Comparison of ENCODE assay signal across 8 cellular contexts in the genomic region with DNA sequence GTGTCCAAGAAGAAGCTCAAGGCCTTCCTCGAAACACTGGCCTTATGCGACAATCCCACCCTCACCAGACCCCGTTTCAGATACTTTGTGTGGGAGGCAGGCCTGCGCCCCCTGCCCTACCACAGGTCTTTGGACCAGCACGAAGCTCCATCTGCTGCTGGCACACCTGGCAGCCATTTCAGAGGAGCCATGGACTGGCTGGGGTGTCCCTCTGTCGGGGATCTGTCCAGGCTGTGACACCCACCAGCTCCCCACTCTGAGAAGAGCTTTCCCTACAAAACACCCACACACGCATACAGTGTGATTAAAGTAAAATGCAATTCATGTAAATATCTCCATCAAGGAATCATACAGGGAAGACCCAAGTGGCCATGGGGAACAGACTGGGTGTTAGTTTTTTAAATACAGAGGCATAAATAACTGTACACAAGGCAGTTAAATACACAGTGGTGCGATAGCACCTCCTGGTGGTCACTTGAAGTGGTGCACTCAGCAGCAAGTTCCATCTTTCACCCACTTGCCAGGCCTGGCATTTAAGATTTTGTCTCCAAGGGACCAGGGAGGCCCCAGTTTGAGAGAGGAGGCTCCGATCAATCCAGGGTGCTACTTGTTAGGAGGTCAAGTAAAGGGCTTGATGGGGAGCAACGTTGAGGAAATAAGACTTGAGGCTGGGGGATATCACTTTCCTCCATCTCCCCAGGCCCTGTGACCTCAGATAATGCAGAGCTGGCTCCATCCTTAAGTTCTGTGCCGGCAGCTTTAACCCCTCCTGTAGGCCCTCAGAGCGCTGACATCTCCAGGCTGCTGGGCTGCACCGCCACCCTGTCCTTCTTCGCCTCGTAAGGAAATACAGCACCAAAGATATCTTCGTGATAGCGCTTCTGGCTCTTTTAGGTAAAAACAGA. TPM values are rescaled to one million over a fixed set of nuclear protein-coding genes. Genes with fewer than 3 reads are reported as not detected.
DNase-seq lines count a peak whose midpoint lies in the region; ATAC-seq and TF ChIP-seq lines count a peak whose summit lies in the region.

No MANE protein-coding gene starts in this region.

- H3K4me1 ChIP-seq in heart right ventricle (no peaks in the 10 kb centered on the region), psoas muscle (no peaks in the 10 kb centered on the region)

- H3K36me3 Mint-ChIP-seq in activated T-cell treated with anti-CD3 and anti-CD28 coated beads, Interleukin-2, amount 50 U/mL, for 72 hours (ENCODE audit: insufficient read depth in 2 of 2), result no peaks in the 10 kb centered on the region

- H3K36me3 ChIP-seq in heart right ventricle, result no peaks in the 10 kb centered on the region
- no peaks in the 10 kb centered on the region for H3K36me3 ChIP-seq in psoas muscle (ENCODE audit: insufficient read depth in 1 of 2, low read depth in 1 of 2)

- H3K4me1 Mint-ChIP-seq in activated T-cell treated with anti-CD3 and anti-CD28 coated beads, Interleukin-2, amount 50 U/mL, for 72 hours (ENCODE audit: low read depth), result no peaks in the 10 kb centered on the region

- H3K9me3 ChIP-seq in heart right ventricle (no peaks in the 10 kb centered on the region), psoas muscle (no peaks in the 10 kb centered on the region)

- TF ChIP-seq CTCF in heart right ventricle (IDR thresholded peaks at IDR 0.05), result peak; percentile 66 to 94 (median 92)
- peak; percentile 76 for TF ChIP-seq CTCF in psoas muscle (IDR thresholded peaks at IDR 0.05)

- ATAC-seq in heart right ventricle (peak in 1 of 8 donors; percentile 37), Right ventricle myocardium superior (ENCODE audit: poor library complexity) (no peak), psoas muscle (peak in 1 of 4 donors; percentile 46), GM21529 (IDR thresholded peaks at IDR 0.05; ENCODE audit: unreplicated experiment) (no peak)
- peak; percentile 39 to 50 for ATAC-seq in activated T-cell treated with anti-CD3 and anti-CD28 coated beads, Interleukin-2, amount 50 U/mL, for 72 hours (replicated peaks in 1 of 2)

- peak in 1 of 2 donors; percentile 37 for DNase-seq in heart right ventricle
- DNase-seq in Right ventricle myocardium superior, result no peak
- DNase-seq in NCI-H748 treated with DMSO at 0.1 percent for 48 hours (lab: John Stamatoyannopoulos, UW), result peak; percentile 9
- peak; percentile 60 to 67 for DNase-seq in activated T-cell treated with anti-CD3 and anti-CD28 coated beads, Interleukin-2, amount 50 U/mL, for 72 hours
- DNase-seq in foreskin melanocyte, result peak; percentile 35
- DNase-seq in psoas muscle, result peak; percentile 36 to 60
- DNase-seq in iPS-NIHi7 (ENCODE audit: extremely low spot score), result no peak

- H3K4me3 Mint-ChIP-seq in activated T-cell treated with anti-CD3 and anti-CD28 coated beads, Interleukin-2, amount 50 U/mL, for 72 hours, result no peak overlapping the region

- no peak overlapping the region for H3K27ac Mint-ChIP-seq in activated T-cell treated with anti-CD3 and anti-CD28 coated beads, Interleukin-2, amount 50 U/mL, for 72 hours

- WGBS in heart right ventricle, 2 donors, result 76% methylated on average over 17 of the region's 17 CpGs
- 73 to 81% (median 76%) methylated on average over 17 of the region's 17 CpGs for whole genome bisulfite sequencing in psoas muscle, 3 donors

- H3K27me3 ChIP-seq in heart right ventricle, result no peaks in the 10 kb centered on the region
- no peaks in the 10 kb centered on the region for H3K27me3 ChIP-seq in psoas muscle (ENCODE audit: insufficient read depth in 3 of 3, low read length in 2 of 3)

- intact Hi-C loops in heart right ventricle (cut with DNase I) (loop anchor here in 8 of 10 donors (1.0 to 10.0 kb wide), 9 partner anchors 99 to 522 kb away; no protein-coding TSS in a partner anchor), Right ventricle myocardium superior (cut with DNase I) (loop anchor here (5.0 to 10.0 kb wide), 3 partner anchors 58 to 149 kb away; no protein-coding TSS in a partner anchor), psoas muscle (cut with DNase I) (loop anchor here in 1 of 2 donors (2.0 kb wide), 1 partner anchor 102 kb away; no protein-coding TSS in a partner anchor)

- H3K4me3 ChIP-seq in heart right ventricle (no peak overlapping the region), psoas muscle (no peak overlapping the region)

- H3K9me3 Mint-ChIP-seq in activated T-cell treated with anti-CD3 and anti-CD28 coated beads, Interleukin-2, amount 50 U/mL, for 72 hours, result no peaks in the 10 kb centered on the region

- H3K27me3 Mint-ChIP-seq in activated T-cell treated with anti-CD3 and anti-CD28 coated beads, Interleukin-2, amount 50 U/mL, for 72 hours (ENCODE audit: low read depth), result peaks cover 6% of the 10 kb centered on the region

- H3K27ac ChIP-seq in heart right ventricle (no peak overlapping the region), psoas muscle (no peak overlapping the region)

RNA-seq across cellular contexts. Expression of a gene that starts 43.6 kb away (rescaled TPM):
- 1 to 10 TPM in 1 of 10 donors, under 1 TPM in 8, not detected in 1; 0.10 to 1.6 (median 0.24) TPM for total RNA-seq in heart right ventricle
- under 1 TPM in 1 of 2 donors, not detected in 1; 0.06 TPM for polyA plus RNA-seq in heart right ventricle
- 0.19 TPM for total RNA-seq in Right ventricle myocardium superior
- under 1 TPM; 0.05 to 0.14 TPM for total RNA-seq in activated T-cell treated with anti-CD3 and anti-CD28 coated beads, Interleukin-2, amount 50 U/mL, for 72 hours
- total RNA-seq in psoas muscle, result under 1 TPM; 0.06 to 0.79 (median 0.29) TPM
- under 1 TPM; 0.09 to 0.14 (median 0.09) TPM for polyA plus RNA-seq in psoas muscle

Comparison
In these comparisons a context has a peak if more than half of its experiments do, and no peak if none do; other contexts are left out.
1. ATAC-seq: peak in activated T-cell treated with anti-CD3 and anti-CD28 coated beads, Interleukin-2, amount 50 U/mL, for 72 hours (2 of 2); none in Right ventricle myocardium superior (single experiment) and GM21529 (single experiment).
2. DNase-seq: peak in NCI-H748 treated with DMSO at 0.1 percent for 48 hours (single experiment), activated T-cell treated with anti-CD3 and anti-CD28 coated beads, Interleukin-2, amount 50 U/mL, for 72 hours (2 of 2), foreskin melanocyte (single experiment) and psoas muscle (2 of 2); none in Right ventricle myocardium superior (single experiment) and iPS-NIHi7 (single experiment).